Comparison of ENCODE assay signal across 1 cellular context in the genomic region with DNA sequence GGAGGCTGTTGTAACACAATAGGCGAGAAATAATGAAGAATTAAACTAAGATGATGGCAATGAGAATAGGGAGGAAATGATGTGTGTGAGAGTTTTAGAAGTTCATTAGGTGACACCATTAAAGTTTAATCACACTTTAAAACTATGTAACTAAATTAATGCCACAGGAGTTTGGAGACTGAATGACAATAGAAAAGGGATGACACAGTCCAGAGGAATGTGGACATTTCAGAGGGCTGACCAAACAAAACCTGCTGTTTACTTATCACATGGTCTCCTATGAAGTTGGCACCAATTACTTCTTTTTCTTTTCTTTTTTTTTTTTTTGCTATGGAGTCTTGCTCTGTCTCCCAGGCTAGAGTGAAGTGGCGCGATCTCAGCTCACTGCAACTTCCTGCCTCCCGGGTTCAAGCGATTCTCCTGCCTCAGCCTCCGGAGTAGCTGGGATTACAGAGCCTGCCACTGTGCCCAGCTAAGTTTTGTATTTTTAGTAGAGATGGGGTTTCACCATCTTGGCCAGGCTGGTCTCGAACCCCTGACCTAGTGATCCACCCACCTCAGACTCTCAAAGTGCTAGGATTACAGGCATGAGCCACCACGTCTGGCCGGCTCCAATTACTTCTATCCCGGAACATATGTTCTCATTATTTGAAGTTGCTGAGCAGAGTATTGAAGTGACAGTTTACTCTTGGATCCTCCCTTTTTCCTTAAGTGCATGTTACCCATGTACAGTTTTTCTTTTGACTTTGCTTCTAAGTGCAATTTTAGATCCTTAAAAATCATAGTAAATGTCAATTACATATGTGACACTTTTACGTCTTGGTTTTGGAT.
TF ChIP-seq lines count a peak whose summit lies in the region.

No MANE protein-coding gene starts in this region.

TF ChIP-seq in HepG2, 621 proteins besides CTCF, POLR2A, EP300 and RAD21 (continued from another document and continues in another):
- TF ChIP-seq, protein P1, sequence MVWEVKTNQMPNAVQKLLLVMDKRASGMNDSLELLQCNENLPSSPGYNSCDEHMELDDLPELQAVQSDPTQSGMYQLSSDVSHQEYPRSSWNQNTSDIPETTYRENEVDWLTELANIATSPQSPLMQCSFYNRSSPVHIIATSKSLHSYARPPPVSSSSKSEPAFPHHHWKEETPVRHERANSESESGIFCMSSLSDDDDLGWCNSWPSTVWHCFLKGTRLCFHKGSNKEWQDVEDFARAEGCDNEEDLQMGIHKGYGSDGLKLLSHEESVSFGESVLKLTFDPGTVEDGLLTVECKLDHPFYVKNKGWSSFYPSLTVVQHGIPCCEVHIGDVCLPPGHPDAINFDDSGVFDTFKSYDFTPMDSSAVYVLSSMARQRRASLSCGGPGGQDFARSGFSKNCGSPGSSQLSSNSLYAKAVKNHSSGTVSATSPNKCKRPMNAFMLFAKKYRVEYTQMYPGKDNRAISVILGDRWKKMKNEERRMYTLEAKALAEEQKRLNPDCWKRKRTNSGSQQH (CRISPR knock-in tag; IDR thresholded peaks at IDR 0.05; ENCODE audit: low read depth) = no peak
- TF ChIP-seq MYNN (CRISPR knock-in tag; IDR thresholded peaks at IDR 0.05; ENCODE audit: low read depth) = no peak
- peak; percentile 99 for TF ChIP-seq SOX5 (CRISPR knock-in tag; IDR thresholded peaks at IDR 0.05; ENCODE audit: borderline replicate concordance)
- TF ChIP-seq, protein P2, sequence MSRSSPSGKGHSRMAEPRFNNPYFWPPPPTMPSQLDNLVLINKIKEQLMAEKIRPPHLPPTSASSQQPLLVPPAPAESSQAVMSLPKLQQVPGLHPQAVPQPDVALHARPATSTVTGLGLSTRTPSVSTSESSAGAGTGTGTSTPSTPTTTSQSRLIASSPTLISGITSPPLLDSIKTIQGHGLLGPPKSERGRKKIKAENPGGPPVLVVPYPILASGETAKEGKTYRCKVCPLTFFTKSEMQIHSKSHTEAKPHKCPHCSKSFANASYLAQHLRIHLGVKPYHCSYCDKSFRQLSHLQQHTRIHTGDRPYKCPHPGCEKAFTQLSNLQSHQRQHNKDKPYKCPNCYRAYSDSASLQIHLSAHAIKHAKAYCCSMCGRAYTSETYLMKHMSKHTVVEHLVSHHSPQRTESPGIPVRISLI (CRISPR knock-in tag; IDR thresholded peaks at IDR 0.05; ENCODE audit: borderline replicate concordance) = peak; percentile 89
- no peak for TF ChIP-seq MTA1 (CRISPR knock-in tag; IDR thresholded peaks at IDR 0.05; ENCODE audit: borderline replicate concordance)
- TF ChIP-seq FOXA1 (IDR thresholded peaks at IDR 0.05) = peak; percentile 81
- peak; percentile 87 for TF ChIP-seq FOXA1 (CRISPR knock-in tag; IDR thresholded peaks at IDR 0.05)
- TF ChIP-seq SIX1 (CRISPR knock-in tag; IDR thresholded peaks at IDR 0.05; ENCODE audit: borderline replicate concordance) = no peak; the same call in 1 of the 2 replicates
- TF ChIP-seq ZFP41 (CRISPR knock-in tag; IDR thresholded peaks at IDR 0.05; ENCODE audit: borderline replicate concordance) = no peak
- TF ChIP-seq MEF2D (CRISPR knock-in tag; IDR thresholded peaks at IDR 0.05) = 0 out of 2 replicates have a peak, but pooled peaks have one; percentile 42
- TF ChIP-seq, protein P3, sequence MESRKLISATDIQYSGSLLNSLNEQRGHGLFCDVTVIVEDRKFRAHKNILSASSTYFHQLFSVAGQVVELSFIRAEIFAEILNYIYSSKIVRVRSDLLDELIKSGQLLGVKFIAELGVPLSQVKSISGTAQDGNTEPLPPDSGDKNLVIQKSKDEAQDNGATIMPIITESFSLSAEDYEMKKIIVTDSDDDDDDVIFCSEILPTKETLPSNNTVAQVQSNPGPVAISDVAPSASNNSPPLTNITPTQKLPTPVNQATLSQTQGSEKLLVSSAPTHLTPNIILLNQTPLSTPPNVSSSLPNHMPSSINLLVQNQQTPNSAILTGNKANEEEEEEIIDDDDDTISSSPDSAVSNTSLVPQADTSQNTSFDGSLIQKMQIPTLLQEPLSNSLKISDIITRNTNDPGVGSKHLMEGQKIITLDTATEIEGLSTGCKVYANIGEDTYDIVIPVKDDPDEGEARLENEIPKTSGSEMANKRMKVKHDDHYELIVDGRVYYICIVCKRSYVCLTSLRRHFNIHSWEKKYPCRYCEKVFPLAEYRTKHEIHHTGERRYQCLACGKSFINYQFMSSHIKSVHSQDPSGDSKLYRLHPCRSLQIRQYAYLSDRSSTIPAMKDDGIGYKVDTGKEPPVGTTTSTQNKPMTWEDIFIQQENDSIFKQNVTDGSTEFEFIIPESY (CRISPR knock-in tag; IDR thresholded peaks at IDR 0.05) = peak; percentile 54; the same call in 1 of the 2 replicates
- TF ChIP-seq ZNF768 (CRISPR knock-in tag; IDR thresholded peaks at IDR 0.05) = no peak
- TF ChIP-seq, protein P4, sequence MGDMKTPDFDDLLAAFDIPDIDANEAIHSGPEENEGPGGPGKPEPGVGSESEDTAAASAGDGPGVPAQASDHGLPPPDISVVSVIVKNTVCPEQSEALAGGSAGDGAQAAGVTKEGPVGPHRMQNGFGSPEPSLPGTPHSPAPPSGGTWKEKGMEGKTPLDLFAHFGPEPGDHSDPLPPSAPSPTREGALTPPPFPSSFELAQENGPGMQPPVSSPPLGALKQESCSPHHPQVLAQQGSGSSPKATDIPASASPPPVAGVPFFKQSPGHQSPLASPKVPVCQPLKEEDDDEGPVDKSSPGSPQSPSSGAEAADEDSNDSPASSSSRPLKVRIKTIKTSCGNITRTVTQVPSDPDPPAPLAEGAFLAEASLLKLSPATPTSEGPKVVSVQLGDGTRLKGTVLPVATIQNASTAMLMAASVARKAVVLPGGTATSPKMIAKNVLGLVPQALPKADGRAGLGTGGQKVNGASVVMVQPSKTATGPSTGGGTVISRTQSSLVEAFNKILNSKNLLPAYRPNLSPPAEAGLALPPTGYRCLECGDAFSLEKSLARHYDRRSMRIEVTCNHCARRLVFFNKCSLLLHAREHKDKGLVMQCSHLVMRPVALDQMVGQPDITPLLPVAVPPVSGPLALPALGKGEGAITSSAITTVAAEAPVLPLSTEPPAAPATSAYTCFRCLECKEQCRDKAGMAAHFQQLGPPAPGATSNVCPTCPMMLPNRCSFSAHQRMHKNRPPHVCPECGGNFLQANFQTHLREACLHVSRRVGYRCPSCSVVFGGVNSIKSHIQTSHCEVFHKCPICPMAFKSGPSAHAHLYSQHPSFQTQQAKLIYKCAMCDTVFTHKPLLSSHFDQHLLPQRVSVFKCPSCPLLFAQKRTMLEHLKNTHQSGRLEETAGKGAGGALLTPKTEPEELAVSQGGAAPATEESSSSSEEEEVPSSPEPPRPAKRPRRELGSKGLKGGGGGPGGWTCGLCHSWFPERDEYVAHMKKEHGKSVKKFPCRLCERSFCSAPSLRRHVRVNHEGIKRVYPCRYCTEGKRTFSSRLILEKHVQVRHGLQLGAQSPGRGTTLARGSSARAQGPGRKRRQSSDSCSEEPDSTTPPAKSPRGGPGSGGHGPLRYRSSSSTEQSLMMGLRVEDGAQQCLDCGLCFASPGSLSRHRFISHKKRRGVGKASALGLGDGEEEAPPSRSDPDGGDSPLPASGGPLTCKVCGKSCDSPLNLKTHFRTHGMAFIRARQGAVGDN (CRISPR knock-in tag; IDR thresholded peaks at IDR 0.05) = peak; percentile 22; the same call in 1 of the 2 replicates
- no peak for TF ChIP-seq SP1 (IDR thresholded peaks at IDR 0.05)
- TF ChIP-seq SP1 (CRISPR knock-in tag; IDR thresholded peaks at IDR 0.05) = peak; percentile 11; the same call in 1 of the 2 replicates
- TF ChIP-seq NFYC (CRISPR knock-in tag; IDR thresholded peaks at IDR 0.05) = 0 out of 2 replicates have a peak, but pooled peaks have one; percentile 7
- TF ChIP-seq CCAR2 (optimal IDR thresholded peaks at IDR 0.05; ENCODE audit: low read depth, low read length) = no peak
- TF ChIP-seq ZNF143 (CRISPR knock-in tag; IDR thresholded peaks at IDR 0.05) = no peak
- TF ChIP-seq, protein P5, sequence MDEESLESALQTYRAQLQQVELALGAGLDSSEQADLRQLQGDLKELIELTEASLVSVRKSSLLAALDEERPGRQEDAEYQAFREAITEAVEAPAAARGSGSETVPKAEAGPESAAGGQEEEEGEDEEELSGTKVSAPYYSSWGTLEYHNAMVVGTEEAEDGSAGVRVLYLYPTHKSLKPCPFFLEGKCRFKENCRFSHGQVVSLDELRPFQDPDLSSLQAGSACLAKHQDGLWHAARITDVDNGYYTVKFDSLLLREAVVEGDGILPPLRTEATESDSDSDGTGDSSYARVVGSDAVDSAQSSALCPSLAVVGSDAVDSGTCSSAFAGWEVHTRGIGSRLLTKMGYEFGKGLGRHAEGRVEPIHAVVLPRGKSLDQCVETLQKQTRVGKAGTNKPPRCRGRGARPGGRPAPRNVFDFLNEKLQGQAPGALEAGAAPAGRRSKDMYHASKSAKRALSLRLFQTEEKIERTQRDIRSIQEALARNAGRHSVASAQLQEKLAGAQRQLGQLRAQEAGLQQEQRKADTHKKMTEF (CRISPR knock-in tag; IDR thresholded peaks at IDR 0.05) = peak; percentile 81
- TF ChIP-seq HNRNPL (IDR thresholded peaks at IDR 0.05; ENCODE audit: low read depth, low read length) = peak; percentile 55; the same call in 1 of the 2 replicates
- TF ChIP-seq ZBTB8A (CRISPR knock-in tag; IDR thresholded peaks at IDR 0.05; ENCODE audit: borderline replicate concordance, low read depth) = no peak
- peak; percentile 96 for TF ChIP-seq FOSL2 (CRISPR knock-in tag; IDR thresholded peaks at IDR 0.05)
- no peak for TF ChIP-seq PHF20 (CRISPR knock-in tag; IDR thresholded peaks at IDR 0.05)
- peak; percentile 82; the same call in 1 of the 2 replicates for TF ChIP-seq ZBTB20 (CRISPR knock-in tag; IDR thresholded peaks at IDR 0.05; ENCODE audit: borderline replicate concordance, low read depth)
- TF ChIP-seq, protein P6, sequence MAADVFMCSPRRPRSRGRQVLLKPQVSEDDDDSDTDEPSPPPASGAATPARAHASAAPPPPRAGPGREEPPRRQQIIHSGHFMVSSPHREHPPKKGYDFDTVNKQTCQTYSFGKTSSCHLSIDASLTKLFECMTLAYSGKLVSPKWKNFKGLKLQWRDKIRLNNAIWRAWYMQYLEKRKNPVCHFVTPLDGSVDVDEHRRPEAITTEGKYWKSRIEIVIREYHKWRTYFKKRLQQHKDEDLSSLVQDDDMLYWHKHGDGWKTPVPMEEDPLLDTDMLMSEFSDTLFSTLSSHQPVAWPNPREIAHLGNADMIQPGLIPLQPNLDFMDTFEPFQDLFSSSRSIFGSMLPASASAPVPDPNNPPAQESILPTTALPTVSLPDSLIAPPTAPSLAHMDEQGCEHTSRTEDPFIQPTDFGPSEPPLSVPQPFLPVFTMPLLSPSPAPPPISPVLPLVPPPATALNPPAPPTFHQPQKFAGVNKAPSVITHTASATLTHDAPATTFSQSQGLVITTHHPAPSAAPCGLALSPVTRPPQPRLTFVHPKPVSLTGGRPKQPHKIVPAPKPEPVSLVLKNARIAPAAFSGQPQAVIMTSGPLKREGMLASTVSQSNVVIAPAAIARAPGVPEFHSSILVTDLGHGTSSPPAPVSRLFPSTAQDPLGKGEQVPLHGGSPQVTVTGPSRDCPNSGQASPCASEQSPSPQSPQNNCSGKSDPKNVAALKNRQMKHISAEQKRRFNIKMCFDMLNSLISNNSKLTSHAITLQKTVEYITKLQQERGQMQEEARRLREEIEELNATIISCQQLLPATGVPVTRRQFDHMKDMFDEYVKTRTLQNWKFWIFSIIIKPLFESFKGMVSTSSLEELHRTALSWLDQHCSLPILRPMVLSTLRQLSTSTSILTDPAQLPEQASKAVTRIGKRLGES (CRISPR knock-in tag; IDR thresholded peaks at IDR 0.05; ENCODE audit: borderline replicate concordance) = no peak
- TF ChIP-seq, protein P7, sequence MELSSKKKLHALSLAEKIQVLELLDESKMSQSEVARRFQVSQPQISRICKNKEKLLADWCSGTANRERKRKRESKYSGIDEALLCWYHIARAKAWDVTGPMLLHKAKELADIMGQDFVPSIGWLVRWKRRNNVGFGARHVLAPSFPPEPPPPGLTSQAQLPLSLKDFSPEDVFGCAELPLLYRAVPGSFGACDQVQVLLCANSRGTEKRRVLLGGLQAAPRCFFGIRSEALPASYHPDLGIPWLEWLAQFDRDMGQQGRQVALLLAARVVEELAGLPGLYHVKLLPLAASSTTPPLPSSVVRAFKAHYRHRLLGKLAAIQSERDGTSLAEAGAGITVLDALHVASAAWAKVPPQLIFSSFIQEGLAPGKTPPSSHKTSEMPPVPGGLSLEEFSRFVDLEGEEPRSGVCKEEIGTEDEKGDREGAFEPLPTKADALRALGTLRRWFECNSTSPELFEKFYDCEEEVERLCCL (CRISPR knock-in tag; IDR thresholded peaks at IDR 0.05; ENCODE audit: borderline replicate concordance) = no peak
- TF ChIP-seq, protein P8, sequence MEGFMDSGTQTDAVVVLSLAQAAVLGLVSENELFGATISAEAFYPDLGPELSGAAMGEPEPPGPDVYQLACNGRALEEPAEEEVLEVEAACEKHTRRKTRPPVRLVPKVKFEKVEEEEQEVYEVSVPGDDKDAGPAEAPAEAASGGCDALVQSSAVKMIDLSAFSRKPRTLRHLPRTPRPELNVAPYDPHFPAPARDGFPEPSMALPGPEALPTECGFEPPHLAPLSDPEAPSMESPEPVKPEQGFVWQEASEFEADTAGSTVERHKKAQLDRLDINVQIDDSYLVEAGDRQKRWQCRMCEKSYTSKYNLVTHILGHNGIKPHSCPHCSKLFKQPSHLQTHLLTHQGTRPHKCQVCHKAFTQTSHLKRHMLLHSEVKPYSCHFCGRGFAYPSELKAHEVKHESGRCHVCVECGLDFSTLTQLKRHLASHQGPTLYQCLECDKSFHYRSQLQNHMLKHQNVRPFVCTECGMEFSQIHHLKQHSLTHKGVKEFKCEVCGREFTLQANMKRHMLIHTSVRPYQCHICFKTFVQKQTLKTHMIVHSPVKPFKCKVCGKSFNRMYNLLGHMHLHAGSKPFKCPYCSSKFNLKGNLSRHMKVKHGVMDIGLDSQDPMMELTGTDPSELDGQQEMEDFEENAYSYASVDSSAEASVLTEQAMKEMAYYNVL (CRISPR knock-in tag; IDR thresholded peaks at IDR 0.05; ENCODE audit: borderline replicate concordance) = peak; percentile 94
- peak; percentile 54; the same call in 1 of the 2 replicates for TF ChIP-seq FOXO1 (CRISPR knock-in tag; IDR thresholded peaks at IDR 0.05)
- TF ChIP-seq, protein P9, sequence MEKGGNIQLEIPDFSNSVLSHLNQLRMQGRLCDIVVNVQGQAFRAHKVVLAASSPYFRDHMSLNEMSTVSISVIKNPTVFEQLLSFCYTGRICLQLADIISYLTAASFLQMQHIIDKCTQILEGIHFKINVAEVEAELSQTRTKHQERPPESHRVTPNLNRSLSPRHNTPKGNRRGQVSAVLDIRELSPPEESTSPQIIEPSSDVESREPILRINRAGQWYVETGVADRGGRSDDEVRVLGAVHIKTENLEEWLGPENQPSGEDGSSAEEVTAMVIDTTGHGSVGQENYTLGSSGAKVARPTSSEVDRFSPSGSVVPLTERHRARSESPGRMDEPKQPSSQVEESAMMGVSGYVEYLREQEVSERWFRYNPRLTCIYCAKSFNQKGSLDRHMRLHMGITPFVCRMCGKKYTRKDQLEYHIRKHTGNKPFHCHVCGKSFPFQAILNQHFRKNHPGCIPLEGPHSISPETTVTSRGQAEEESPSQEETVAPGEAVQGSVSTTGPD (CRISPR knock-in tag; IDR thresholded peaks at IDR 0.05) = 0 out of 2 replicates have a peak, but pooled peaks have one; percentile 62
- TF ChIP-seq ZNF17 (CRISPR knock-in tag; IDR thresholded peaks at IDR 0.05) = no peak
- no peak; the same call in 2 of the 3 replicates for TF ChIP-seq MXI1 (IDR thresholded peaks at IDR 0.05; ENCODE audit: borderline replicate concordance, low read depth, low read length)
